In genomic region chr20:32507998-32508774, GRCh38 we compare ENCODE assay signal across 14 cellular contexts.
DNase-seq lines count a peak whose midpoint lies in the region; FAIRE-seq and TF ChIP-seq lines count a peak whose summit lies in the region.
"Had no signal": no experiment of that assay in that cellular context is flagged by ENCODE, and none has a peak within 500 bp of the region (broad histone marks: within the 10 kb centered on the region; RNA-seq: fewer than 3 reads in every experiment).

No MANE protein-coding gene starts in this region.

- H2BK15ac ChIP-seq in H1 (ENCODE audit: low read length): no peak overlapping the region

- no peak for FAIRE-seq in H1 (lab: Jason Lieb, UNC)
- FAIRE-seq: frontal cortex, urothelium cell line had no signal

- H3K4me2 ChIP-seq in H1 (ENCODE audit: insufficient read depth in 1 of 2, low read depth in 2 of 2, low read length in 2 of 2): no peak overlapping the region

- no peak overlapping the region for H2BK20ac ChIP-seq in H1 (ENCODE audit: low read length)

- H3K14ac ChIP-seq in H1 (ENCODE audit: insufficient read length): no peak overlapping the region

- POLR2A ChIA-PET in H1 (lab: Charles Lee; ENCODE audit: partially characterized antibody): interaction anchor here (1.1 to 1.9 kb wide), 5 partner anchors 8 to 53 kb away, joined by 3 to 5 read pairs (median 4); no protein-coding TSS in a partner anchor

- intact Hi-C loops in colonic mucosa (cut with DNase I): no loop called here

- no peak overlapping the region for H2BK120ac ChIP-seq in H1 (replicated peaks; ENCODE audit: low read depth, low read length)

- 0 out of 2 replicates have a peak, but pooled peaks cover 1% of the 10 kb centered on the region for H3K23me2 ChIP-seq in H1 (ENCODE audit: low read depth, low read length)

- H3K27ac Mint-ChIP-seq in activated naive CD4-positive, alpha-beta T cell treated with anti-CD3 and anti-CD28 coated beads, Interleukin-2, amount 50 U/mL, for 24 hours: peak overlapping the region; percentile 88

- no peak for TF ChIP-seq POLR2A in H1 (IDR thresholded peaks at IDR 0.05; ENCODE audit: control extremely low read depth in 1 of 2, low read depth in 2 of 2, low read length in 2 of 2)

- H3K36me3 ChIP-seq in H1 (ENCODE audit: control insufficient read depth in 2 of 4, insufficient read depth in 4 of 4, low read length in 3 of 4) (no peaks in the 10 kb centered on the region; a peak in 1 of 8 replicates), thymus (ENCODE audit: control insufficient read depth, insufficient read depth) (no peaks in the 10 kb centered on the region), colonic mucosa (no peaks in the 10 kb centered on the region)

- no peak overlapping the region for H4K8ac ChIP-seq in H1 (ENCODE audit: extremely low read depth, insufficient read depth, low read length)

- H3K27me3 ChIP-seq in H1 (replicated peaks in 1 of 4; ENCODE audit: control insufficient read depth in 3 of 4, extremely low read depth in 1 of 4, insufficient read depth in 3 of 4, low read length in 3 of 4) (no peaks in the 10 kb centered on the region), thymus (ENCODE audit: control insufficient read depth, insufficient read depth) (no peaks in the 10 kb centered on the region), colonic mucosa (no peaks in the 10 kb centered on the region)

- no peak overlapping the region for H2AFZ ChIP-seq in H1 (ENCODE audit: low read length)

- CTCF ChIA-PET in H1 (lab: Charles Lee; ENCODE audit: partially characterized antibody): interaction anchor here (0.7 to 2.1 kb wide), 12 partner anchors 8 to 459 kb away, joined by 3 to 11 read pairs (median 4); no protein-coding TSS in a partner anchor

- no peak overlapping the region for H3K23ac ChIP-seq in H1 (ENCODE audit: insufficient read length)

- peak overlapping the region; percentile 38 for H3K4me3 Mint-ChIP-seq in activated naive CD4-positive, alpha-beta T cell treated with anti-CD3 and anti-CD28 coated beads, Interleukin-2, amount 50 U/mL, for 24 hours

- H4K20me1 ChIP-seq in H1 (replicated peaks in 1 of 2; ENCODE audit: control insufficient read depth in 1 of 2, insufficient read depth in 2 of 2, low read length in 2 of 2): no peaks in the 10 kb centered on the region

- no peaks in the 10 kb centered on the region; the same call in 1 of the 2 replicates for H3K79me1 ChIP-seq in H1 (ENCODE audit: low read depth, low read length)

- no peak overlapping the region for H4K91ac ChIP-seq in H1 (replicated peaks; ENCODE audit: insufficient read length, low read length)

- H2BK12ac ChIP-seq in H1 (ENCODE audit: low read depth, low read length): peak overlapping the region; percentile 50; the same call in 1 of the 2 replicates

- no peak overlapping the region for H3K4ac ChIP-seq in H1 (replicated peaks; ENCODE audit: insufficient read length, low read depth, low read length)

- TF ChIP-seq CTCF in H1 (IDR thresholded peaks at IDR 0.05; ENCODE audit: control extremely low read depth in 1 of 3, insufficient read depth in 1 of 3, low read depth in 1 of 3, low read length in 3 of 3): no peak
- TF ChIP-seq CTCF in colonic mucosa (IDR thresholded peaks at IDR 0.05): no peak

- peaks cover 6% of the 10 kb centered on the region for H3K36me3 Mint-ChIP-seq in activated naive CD4-positive, alpha-beta T cell treated with anti-CD3 and anti-CD28 coated beads, Interleukin-2, amount 50 U/mL, for 24 hours

- H3K4me1 ChIP-seq in H1 (replicated peaks in 1 of 4; ENCODE audit: control insufficient read depth in 3 of 4, insufficient read depth in 4 of 4, low read length in 3 of 4) (peaks cover 0 to 6% (median 2%) of the 10 kb centered on the region in 4 experiments; a peak in 2 of 7 replicates), thymus (ENCODE audit: control insufficient read depth, insufficient read depth, low read length) (peaks cover 27% of the 10 kb centered on the region), colonic mucosa (no peaks in the 10 kb centered on the region)

- H3K56ac ChIP-seq in H1 (replicated peaks; ENCODE audit: insufficient read length, low read depth, low read length): no peak overlapping the region

- H3K9ac ChIP-seq in H1 (replicated peaks in 1 of 4; ENCODE audit: extremely low read depth in 1 of 4, low read depth in 3 of 4, low read length in 3 of 4): no peak overlapping the region
- H3K9ac ChIP-seq in colonic mucosa (ENCODE audit: low read depth in 2 of 2, low read length in 2 of 2): no peak overlapping the region

- no peak overlapping the region for H2AK5ac ChIP-seq in H1 (ENCODE audit: low read depth, low read length)

- H3K4me3 ChIP-seq in H1 (ENCODE audit: extremely low read depth in 1 of 4, insufficient read depth in 2 of 4, low read depth in 3 of 4, low read length in 4 of 4) (no peak overlapping the region), thymus (ENCODE audit: low read length) (peak overlapping the region; percentile 4), colonic mucosa (no peak overlapping the region)

- H3K9me3 ChIP-seq in H1 (ENCODE audit: insufficient read depth in 2 of 2, low read depth in 1 of 2, low read length in 1 of 2): no peaks in the 10 kb centered on the region
- no peaks in the 10 kb centered on the region for H3K9me3 ChIP-seq in thymus (ENCODE audit: control insufficient read depth)
- H3K9me3 ChIP-seq in colonic mucosa: no peaks in the 10 kb centered on the region

- WGBS in H1 (ENCODE audit: extremely low coverage in 1 of 2, insufficient coverage in 1 of 2, insufficient read length in 1 of 2, insufficient replicate concordance in 2 of 2, low coverage in 1 of 2, low lambda C conversion rate in 2 of 2, missing lambda C conversion rate in 1 of 2), 2 experiments: 92% methylated on average over 11 of the region's 11 CpGs; no CpG with 5 or more reads in 1 of the 2 experiments
- WGBS in thymus: 19% methylated on average over 11 of the region's 11 CpGs

- peak overlapping the region; percentile 72; the same call in 1 of the 2 replicates for H2BK5ac ChIP-seq in H1 (ENCODE audit: low read depth, low read length)

- H3K4me1 Mint-ChIP-seq in activated naive CD4-positive, alpha-beta T cell treated with anti-CD3 and anti-CD28 coated beads, Interleukin-2, amount 50 U/mL, for 24 hours: peaks cover 83% of the 10 kb centered on the region

- no peaks in the 10 kb centered on the region for H3K9me3 Mint-ChIP-seq in activated naive CD4-positive, alpha-beta T cell treated with anti-CD3 and anti-CD28 coated beads, Interleukin-2, amount 50 U/mL, for 24 hours

- TF ChIP-seq RAD21 in H1 (IDR thresholded peaks at IDR 0.05 in 1 of 2, conservative IDR thresholded peaks at IDR 0.05 in 1 of 2; ENCODE audit: low read depth in 2 of 2, low read length in 2 of 2): no peak

- no peaks in the 10 kb centered on the region for H3K27me3 Mint-ChIP-seq in activated naive CD4-positive, alpha-beta T cell treated with anti-CD3 and anti-CD28 coated beads, Interleukin-2, amount 50 U/mL, for 24 hours

- no peak overlapping the region for H4K5ac ChIP-seq in H1 (ENCODE audit: insufficient read length, low read depth, low read length)

- TF ChIP-seq EP300 in H1 (IDR thresholded peaks at IDR 0.05; ENCODE audit: borderline replicate concordance in 1 of 2, low read depth in 2 of 2, low read length in 2 of 2): no peak

- no peak for DNase-seq in activated naive CD4-positive, alpha-beta T cell treated with Interleukin-2 at 50 U/mL for 16 hours
- DNase-seq in NOMO-1 (lab: John Stamatoyannopoulos, UW; ENCODE audit: unreplicated experiment in 2 of 2): peak; percentile 64 to 70
- no peak for DNase-seq in H1 (ENCODE audit: low read depth in 1 of 2, low spot score in 2 of 2)
- DNase-seq in NCI-H524 treated with DMSO at 0.1 percent for 48 hours (lab: John Stamatoyannopoulos, UW): no peak
- no peak for DNase-seq in colonic mucosa
- DNase-seq in activated effector memory CD4-positive, alpha-beta T cell treated with anti-CD3 and anti-CD28 coated beads, Interleukin-2, amount 50 U/mL, for 16 hours: no peak
- DNase-seq: activated CD4-positive, CD25-positive, alpha-beta regulatory T cell treated with anti-CD3 and anti-CD28 coated beads, Interleukin-2, amount 50 U/mL, for 72 hours; kidney glomerular epithelial cell; NCI-H2029; NK-92 treated with Interleukin-12 subunit alpha and Interleukin-12 subunit beta, amount 100 ng/mL, for 24 hours had no signal

- H3K18ac ChIP-seq in H1 (ENCODE audit: extremely low read depth, low read length): no peak overlapping the region

- no peaks in the 10 kb centered on the region for H3K79me2 ChIP-seq in H1 (ENCODE audit: control insufficient read depth in 1 of 2, insufficient read depth in 2 of 2, low read length in 2 of 2)

- no peak overlapping the region for H3K27ac ChIP-seq in H1 (ENCODE audit: low read depth, low read length)
- H3K27ac ChIP-seq in thymus (ENCODE audit: low read depth): peak overlapping the region; percentile 95
- H3K27ac ChIP-seq in colonic mucosa: no peak overlapping the region

TF ChIP-seq in H1, 55 proteins besides CTCF, POLR2A, EP300 and RAD21:
- TF ChIP-seq MAFK (IDR thresholded peaks at IDR 0.05; ENCODE audit: low read depth, low read length) (no peak), SIX5 (IDR thresholded peaks at IDR 0.05; ENCODE audit: low read depth, low read length) (no peak), RBBP5 (IDR thresholded peaks at IDR 0.05; ENCODE audit: borderline replicate concordance, low read depth, low read length) (no peak), JUND (IDR thresholded peaks at IDR 0.05; ENCODE audit: low read length) (no peak), GABPA (IDR thresholded peaks at IDR 0.05; ENCODE audit: borderline replicate concordance, insufficient read depth, low read length) (no peak), USF2 (IDR thresholded peaks at IDR 0.05; ENCODE audit: low read length) (no peak), RXRA (IDR thresholded peaks at IDR 0.05; ENCODE audit: insufficient read depth, low read depth, low read length) (no peak), BACH1 (IDR thresholded peaks at IDR 0.05; ENCODE audit: low read length) (no peak), BCL11A (IDR thresholded peaks at IDR 0.05; ENCODE audit: low read depth in 2 of 2, low read length in 2 of 2) (no peak)

Comparison
In these comparisons a context has a peak if more than half of its experiments do, and no peak if none do; other contexts are left out.
1. DNase-seq: peak in NOMO-1 (2 of 2); none in activated naive CD4-positive, alpha-beta T cell treated with Interleukin-2 at 50 U/mL for 16 hours (single experiment), H1 (0 of 2), NCI-H524 treated with DMSO at 0.1 percent for 48 hours (single experiment), colonic mucosa (single experiment) and activated effector memory CD4-positive, alpha-beta T cell treated with anti-CD3 and anti-CD28 coated beads, Interleukin-2, amount 50 U/mL, for 16 hours (single experiment).